Comparison of ENCODE assay signal across 12 cellular contexts in the genomic region with DNA sequence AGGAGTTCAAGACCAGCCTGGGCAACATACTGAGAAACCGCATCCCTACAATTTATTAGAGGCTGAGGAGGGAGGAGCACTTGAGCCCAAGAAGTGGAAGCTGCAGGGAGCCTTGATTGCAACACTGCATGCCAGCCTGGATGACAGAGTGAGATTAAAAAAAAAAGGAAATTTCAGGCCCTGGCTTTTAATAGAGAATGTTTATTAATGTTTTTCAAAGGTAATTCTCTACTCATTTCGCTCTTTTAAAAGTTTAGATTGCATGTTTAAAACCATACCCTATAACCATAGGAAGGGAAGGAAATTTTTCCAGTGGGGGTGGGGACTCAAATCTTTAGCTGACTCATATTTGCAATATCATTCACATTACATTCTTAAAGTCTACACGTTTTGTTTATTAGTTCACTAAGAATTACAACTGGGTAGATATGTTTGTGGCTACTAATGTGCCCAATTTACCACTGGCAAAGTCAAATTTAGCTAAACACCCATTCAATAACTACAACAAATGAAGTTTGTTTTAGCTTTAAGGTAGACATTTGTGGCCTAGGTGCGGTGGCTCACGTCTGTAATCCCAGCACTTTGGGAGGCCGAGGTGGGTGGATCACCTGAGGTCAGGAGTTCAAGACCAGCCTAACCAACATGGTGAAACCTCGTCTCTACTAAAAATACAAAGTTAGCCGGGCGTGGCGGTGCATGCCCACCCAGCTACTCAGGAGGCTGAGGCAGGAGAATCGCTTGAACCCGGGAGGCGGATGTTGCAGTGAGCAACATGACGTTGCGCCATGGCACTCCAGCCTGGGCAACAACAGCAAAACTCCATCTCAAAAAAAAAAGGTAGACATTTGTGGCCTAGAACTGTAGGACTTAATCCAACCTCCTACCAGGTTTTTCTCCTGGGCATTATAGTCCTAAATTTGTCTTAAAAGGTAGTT. TPM values are rescaled to one million over a fixed set of nuclear protein-coding genes. Genes with fewer than 3 reads are reported as not detected.
DNase-seq lines count a peak whose midpoint lies in the region; TF ChIP-seq lines count a peak whose summit lies in the region.
"Had no signal": no experiment of that assay in that cellular context is flagged by ENCODE, and none has a peak within 500 bp of the region (broad histone marks: within the 10 kb centered on the region; RNA-seq: fewer than 3 reads in every experiment).

No MANE protein-coding gene starts in this region.

- in situ Hi-C loops in GM13977 (cut with MboI; ENCODE audit: low pct_unique_long_range_greater_than_20kb, low sequenced_read_pairs, unreplicated experiment) = no loop called here

- POLR2A ChIA-PET in activated CD4-positive, alpha-beta memory T cell treated with anti-CD3 and anti-CD28 coated beads for 36 hours (lab: Charles Lee) = no interaction called here
- POLR2A ChIA-PET in activated CD4-positive, alpha-beta memory T cell treated with anti-CD3 and anti-CD28 coated beads, Interleukin-2, amount 10 ng/mL, durations not matched to agents 7 days and 5 days (lab: Charles Lee) = interaction anchor here (0.6 kb wide), 1 partner anchor 204 kb away, joined by 3 read pairs; a partner anchor contains a TSS

- H3K36me3 Mint-ChIP-seq in activated CD4-positive, alpha-beta memory T cell treated with anti-CD3 and anti-CD28 coated beads for 36 hours = peaks cover 9% of the 10 kb centered on the region
- peaks cover 19% of the 10 kb centered on the region for H3K36me3 Mint-ChIP-seq in activated CD4-positive, alpha-beta memory T cell treated with anti-CD3 and anti-CD28 coated beads, Interleukin-2, amount 10 ng/mL, durations not matched to agents 7 days and 5 days (ENCODE audit: low read depth)
- H3K36me3 Mint-ChIP-seq in osteocyte (ENCODE audit: unreplicated experiment) = peaks cover 1% of the 10 kb centered on the region

- no peaks in the 10 kb centered on the region for H3K27me3 Mint-ChIP-seq in activated CD4-positive, alpha-beta memory T cell treated with anti-CD3 and anti-CD28 coated beads for 36 hours
- no peaks in the 10 kb centered on the region for H3K27me3 Mint-ChIP-seq in activated CD4-positive, alpha-beta memory T cell treated with anti-CD3 and anti-CD28 coated beads, Interleukin-2, amount 10 ng/mL, durations not matched to agents 7 days and 5 days
- H3K27me3 Mint-ChIP-seq in osteocyte (ENCODE audit: unreplicated experiment) = no peaks in the 10 kb centered on the region
- H3K27me3 Mint-ChIP-seq: B cell had no signal

- H3K9me3 Mint-ChIP-seq in activated CD4-positive, alpha-beta memory T cell treated with anti-CD3 and anti-CD28 coated beads for 36 hours = no peaks in the 10 kb centered on the region
- H3K9me3 Mint-ChIP-seq in activated CD4-positive, alpha-beta memory T cell treated with anti-CD3 and anti-CD28 coated beads, Interleukin-2, amount 10 ng/mL, durations not matched to agents 7 days and 5 days = no peaks in the 10 kb centered on the region
- no peaks in the 10 kb centered on the region for H3K9me3 Mint-ChIP-seq in osteocyte (ENCODE audit: unreplicated experiment)

- peak overlapping the region; percentile 54 for H3K27ac Mint-ChIP-seq in activated CD4-positive, alpha-beta memory T cell treated with anti-CD3 and anti-CD28 coated beads for 36 hours
- no peak overlapping the region for H3K27ac Mint-ChIP-seq in activated CD4-positive, alpha-beta memory T cell treated with anti-CD3 and anti-CD28 coated beads, Interleukin-2, amount 10 ng/mL, durations not matched to agents 7 days and 5 days
- peak overlapping the region; percentile 65 for H3K27ac Mint-ChIP-seq in osteocyte (ENCODE audit: unreplicated experiment)
- H3K27ac Mint-ChIP-seq: B cell had no signal

- peaks cover 53% of the 10 kb centered on the region for H3K4me1 Mint-ChIP-seq in activated CD4-positive, alpha-beta memory T cell treated with anti-CD3 and anti-CD28 coated beads for 36 hours (ENCODE audit: low read depth)
- peaks cover 56% of the 10 kb centered on the region for H3K4me1 Mint-ChIP-seq in activated CD4-positive, alpha-beta memory T cell treated with anti-CD3 and anti-CD28 coated beads, Interleukin-2, amount 10 ng/mL, durations not matched to agents 7 days and 5 days
- peaks cover 51% of the 10 kb centered on the region for H3K4me1 Mint-ChIP-seq in osteocyte (ENCODE audit: unreplicated experiment)

- TF ChIP-seq CTCF in cardiac fibroblast (IDR thresholded peaks at IDR 0.05; ENCODE audit: low read depth, low read length) = no peak
- TF ChIP-seq CTCF in osteocyte (IDR thresholded peaks at IDR 0.05) = no peak
- TF ChIP-seq CTCF in GM13977 (IDR thresholded peaks at IDR 0.05; ENCODE audit: extremely low read depth, insufficient read depth, missing control alignments) = no peak

- peak overlapping the region; percentile 29 for H3K4me3 Mint-ChIP-seq in activated CD4-positive, alpha-beta memory T cell treated with anti-CD3 and anti-CD28 coated beads for 36 hours
- H3K4me3 Mint-ChIP-seq in activated CD4-positive, alpha-beta memory T cell treated with anti-CD3 and anti-CD28 coated beads, Interleukin-2, amount 10 ng/mL, durations not matched to agents 7 days and 5 days = no peak overlapping the region
- H3K4me3 Mint-ChIP-seq in osteocyte (ENCODE audit: unreplicated experiment) = no peak overlapping the region
- H3K4me3 Mint-ChIP-seq: B cell had no signal

- no peak overlapping the region for H3K4me3 ChIP-seq in cardiac fibroblast (replicated peaks in 1 of 2; ENCODE audit: low read depth in 2 of 2, low read length in 2 of 2)
- H3K4me3 ChIP-seq: GM12878 had no signal

- CTCF ChIA-PET in activated CD4-positive, alpha-beta memory T cell treated with anti-CD3 and anti-CD28 coated beads for 36 hours (lab: Charles Lee) = interaction anchor here (1.4 kb wide), 1 partner anchor 85 kb away, joined by 3 read pairs; no protein-coding TSS in a partner anchor
- CTCF ChIA-PET in activated CD4-positive, alpha-beta memory T cell treated with anti-CD3 and anti-CD28 coated beads, Interleukin-2, amount 10 ng/mL, durations not matched to agents 7 days and 5 days (lab: Charles Lee) = no interaction called here

- intact Hi-C loops in activated CD4-positive, alpha-beta memory T cell treated with anti-CD3 and anti-CD28 coated beads for 36 hours (cut with micrococcal nuclease) = no loop called here

- DNase-seq in activated CD4-positive, alpha-beta memory T cell treated with anti-CD3 and anti-CD28 coated beads for 36 hours = no peak
- no peak for DNase-seq in activated CD4-positive, alpha-beta memory T cell treated with anti-CD3 and anti-CD28 coated beads, Interleukin-2, amount 10 ng/mL, durations not matched to agents 7 days and 5 days
- DNase-seq in NCI-H460 (ENCODE audit: extremely low read depth, low read depth) (peak; percentile 49), cardiac fibroblast (ENCODE audit: low read depth in 2 of 2) (peak; percentile 57 to 69), osteocyte (ENCODE audit: extremely low spot score, unreplicated experiment) (peak; percentile 19), NCI-H146 (lab: John Stamatoyannopoulos, UW) (no peak), GM13977 (ENCODE audit: low spot score) (no peak)
- no peak for DNase-seq in stimulated activated CD4-positive, alpha-beta T cell treated with anti-CD3 and anti-CD28 coated beads, Interleukin-4, amount 100 ng/mL, for 4 hours
- DNase-seq: anterior cingulate cortex, NCI-H345 had no signal

RNA-seq across cellular contexts. Expression of a gene that starts 5.0 kb away (rescaled TPM):
- 10 to 100 TPM; 38.4 to 39.4 TPM for total RNA-seq in activated CD4-positive, alpha-beta memory T cell treated with anti-CD3 and anti-CD28 coated beads for 36 hours
- total RNA-seq in activated CD4-positive, alpha-beta memory T cell treated with anti-CD3 and anti-CD28 coated beads, Interleukin-2, amount 10 ng/mL, durations not matched to agents 7 days and 5 days = 10 to 100 TPM; 59.5 to 70.3 TPM
- total RNA-seq in NCI-H460 (2014; rRNA removed; shearing (Covaris generic)) = 40.1 and 46.3 TPM in 2 replicates
- 8.2 and 22.9 TPM in 2 replicates for polyA plus RNA-seq in NCI-H460 (2014; cell fraction: nucleus; rRNA removed)
- total RNA-seq in osteocyte = 152 and 157 TPM in 2 replicates

RNA-seq across cellular contexts. Expression of a gene that starts 7.5 kb away (rescaled TPM):
- total RNA-seq in activated CD4-positive, alpha-beta memory T cell treated with anti-CD3 and anti-CD28 coated beads for 36 hours = under 1 TPM; 0.76 to 0.77 TPM
- 1 to 10 TPM; 1.9 to 2.7 TPM for total RNA-seq in activated CD4-positive, alpha-beta memory T cell treated with anti-CD3 and anti-CD28 coated beads, Interleukin-2, amount 10 ng/mL, durations not matched to agents 7 days and 5 days
- total RNA-seq in NCI-H460 (2014; rRNA removed; shearing (Covaris generic)) = 0.46 and 0.52 TPM in 2 replicates
- polyA plus RNA-seq in NCI-H460 (2014; cell fraction: nucleus; rRNA removed) = not detected in 2 replicates
- 3.8 and 5.2 TPM in 2 replicates for total RNA-seq in osteocyte

Comparison
In these comparisons a context has a peak if more than half of its experiments do, and no peak if none do; other contexts are left out.
1. DNase-seq: peak in NCI-H460 (single experiment), cardiac fibroblast (2 of 2) and osteocyte (single experiment); none in activated CD4-positive, alpha-beta memory T cell treated with anti-CD3 and anti-CD28 coated beads for 36 hours (single experiment), activated CD4-positive, alpha-beta memory T cell treated with anti-CD3 and anti-CD28 coated beads, Interleukin-2, amount 10 ng/mL, durations not matched to agents 7 days and 5 days (single experiment), stimulated activated CD4-positive, alpha-beta T cell treated with anti-CD3 and anti-CD28 coated beads, Interleukin-4, amount 100 ng/mL, for 4 hours (0 of 2), NCI-H146 (single experiment) and GM13977 (single experiment).